In the genomic region with DNA sequence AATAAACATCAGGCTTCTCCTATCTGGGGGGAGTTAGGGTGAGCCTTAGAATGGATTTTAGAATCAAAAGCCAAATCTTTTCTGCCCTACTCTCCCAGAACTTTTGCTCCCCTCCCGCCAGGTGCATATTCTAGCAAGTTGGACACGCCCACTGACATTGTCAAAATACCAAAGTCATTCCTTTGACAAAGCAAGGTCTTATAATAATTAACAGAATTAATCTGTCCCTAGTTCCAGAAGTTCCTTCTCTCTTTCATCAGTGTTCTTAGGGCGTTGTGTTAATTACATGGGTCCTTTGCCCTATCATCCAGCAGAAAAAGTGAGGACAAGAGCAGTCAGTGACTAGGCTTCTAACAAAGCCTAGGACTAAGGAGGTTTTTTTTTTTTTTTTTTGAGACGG, we compare ENCODE assay signal across 1 cellular context.
TF ChIP-seq lines count a peak whose summit lies in the region.

No MANE protein-coding gene starts in this region.

TF ChIP-seq in H1, 55 proteins besides CTCF, POLR2A, EP300 and RAD21:
- no peak for TF ChIP-seq RNF2 (IDR thresholded peaks at IDR 0.05; ENCODE audit: borderline replicate concordance, low read depth, low read length, missing control alignments, poor library complexity, severe bottlenecking)
- TF ChIP-seq, protein P1, sequence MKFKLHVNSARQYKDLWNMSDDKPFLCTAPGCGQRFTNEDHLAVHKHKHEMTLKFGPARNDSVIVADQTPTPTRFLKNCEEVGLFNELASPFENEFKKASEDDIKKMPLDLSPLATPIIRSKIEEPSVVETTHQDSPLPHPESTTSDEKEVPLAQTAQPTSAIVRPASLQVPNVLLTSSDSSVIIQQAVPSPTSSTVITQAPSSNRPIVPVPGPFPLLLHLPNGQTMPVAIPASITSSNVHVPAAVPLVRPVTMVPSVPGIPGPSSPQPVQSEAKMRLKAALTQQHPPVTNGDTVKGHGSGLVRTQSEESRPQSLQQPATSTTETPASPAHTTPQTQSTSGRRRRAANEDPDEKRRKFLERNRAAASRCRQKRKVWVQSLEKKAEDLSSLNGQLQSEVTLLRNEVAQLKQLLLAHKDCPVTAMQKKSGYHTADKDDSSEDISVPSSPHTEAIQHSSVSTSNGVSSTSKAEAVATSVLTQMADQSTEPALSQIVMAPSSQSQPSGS (IDR thresholded peaks at IDR 0.05; ENCODE audit: low read length): no peak
- TF ChIP-seq SP2 (IDR thresholded peaks at IDR 0.05; ENCODE audit: low read length): no peak
- TF ChIP-seq YY1 (IDR thresholded peaks at IDR 0.05; ENCODE audit: low read depth, low read length): no peak
- no peak for TF ChIP-seq BRCA1 (IDR thresholded peaks at IDR 0.05; ENCODE audit: low read depth, low read length)
- TF ChIP-seq SAP30 (IDR thresholded peaks at IDR 0.05; ENCODE audit: insufficient read depth, insufficient replicate concordance, low read length): no peak
- TF ChIP-seq CHD1 (IDR thresholded peaks at IDR 0.05; ENCODE audit: low read depth, low read length): no peak
- no peak for TF ChIP-seq SIN3A (conservative IDR thresholded peaks at IDR 0.05 in 1 of 2, IDR thresholded peaks at IDR 0.05 in 1 of 2; ENCODE audit: low read depth in 1 of 2, low read length in 2 of 2)
- no peak for TF ChIP-seq POLR2AphosphoS5 (IDR thresholded peaks at IDR 0.05; ENCODE audit: low read depth, low read length)
- TF ChIP-seq TAF1 (IDR thresholded peaks at IDR 0.05; ENCODE audit: low read depth, low read length): no peak
TF ChIP-seq in H1: peak in this region for 0.
